Comparison of ENCODE assay signal across 8 cellular contexts in genomic region chr7:148773344-148773743, GRCh38.
A peak's percentile ranks its signal among the peaks of the same experiment; 100 is the strongest.
DNase-seq lines count a peak whose midpoint lies in the region; ATAC-seq, FAIRE-seq and TF ChIP-seq lines count a peak whose summit lies in the region.

No MANE protein-coding gene starts in this region.

- H3K36me3 ChIP-seq in BLaER1 (peaks cover 86% of the 10 kb centered on the region), kidney (ENCODE audit: control insufficient read depth in 1 of 2, insufficient read depth in 2 of 2, low read length in 2 of 2) (peaks cover 36 to 42% of the 10 kb centered on the region in 2 donors)
- H3K36me3 ChIP-seq in naive thymus-derived CD4-positive, alpha-beta T cell (ENCODE audit: control insufficient read depth in 2 of 3, insufficient read depth in 3 of 3, low read length in 3 of 3), result peaks cover 0 to 39% (median 0%) of the 10 kb centered on the region in 3 experiments

- no peaks in the 10 kb centered on the region for H3K9me3 Mint-ChIP-seq in activated CD4-positive, alpha-beta memory T cell treated with anti-CD3 and anti-CD28 coated beads, Interleukin-2, amount 10 ng/mL, durations not matched to agents 7 days and 5 days
- H3K9me3 Mint-ChIP-seq in naive thymus-derived CD4-positive, alpha-beta T cell, result no peaks in the 10 kb centered on the region

- H3K4me3 ChIP-seq in BLaER1, result no peak overlapping the region
- H3K4me3 ChIP-seq in naive thymus-derived CD4-positive, alpha-beta T cell (ENCODE audit: low read length), result no peak overlapping the region
- no peak overlapping the region for H3K4me3 ChIP-seq in kidney (ENCODE audit: low read length in 2 of 2)

- peaks cover 31% of the 10 kb centered on the region for H3K4me1 Mint-ChIP-seq in activated CD4-positive, alpha-beta memory T cell treated with anti-CD3 and anti-CD28 coated beads, Interleukin-2, amount 10 ng/mL, durations not matched to agents 7 days and 5 days
- peaks cover 27 to 48% (median 36%) of the 10 kb centered on the region in 7 donors for H3K4me1 Mint-ChIP-seq in naive thymus-derived CD4-positive, alpha-beta T cell

- H3K4me2 ChIP-seq in BLaER1, result peak overlapping the region; percentile 69

- TF ChIP-seq CTCF in kidney (IDR thresholded peaks at IDR 0.05; ENCODE audit: borderline replicate concordance, extremely low read depth, insufficient read depth), result no peak

- H4K20me1 ChIP-seq in BLaER1, result peaks cover 69% of the 10 kb centered on the region

- H3K27me3 ChIP-seq in BLaER1, result no peaks in the 10 kb centered on the region
- H3K27me3 ChIP-seq in naive thymus-derived CD4-positive, alpha-beta T cell (ENCODE audit: control insufficient read depth in 2 of 2, insufficient read depth in 2 of 2, low read length in 2 of 2), result no peaks in the 10 kb centered on the region

- no peaks in the 10 kb centered on the region for H3K27me3 Mint-ChIP-seq in activated CD4-positive, alpha-beta memory T cell treated with anti-CD3 and anti-CD28 coated beads, Interleukin-2, amount 10 ng/mL, durations not matched to agents 7 days and 5 days
- no peaks in the 10 kb centered on the region for H3K27me3 Mint-ChIP-seq in naive thymus-derived CD4-positive, alpha-beta T cell

- intact Hi-C loops in naive thymus-derived CD4-positive, alpha-beta T cell (cut with micrococcal nuclease), result loop anchor here (5.0 to 10.0 kb wide), 4 partner anchors 71 to 199 kb away; no protein-coding TSS in a partner anchor
- intact Hi-C loops in kidney (cut with DNase I), result no loop called here

- POLR2A ChIA-PET in activated CD4-positive, alpha-beta memory T cell treated with anti-CD3 and anti-CD28 coated beads, Interleukin-2, amount 10 ng/mL, durations not matched to agents 7 days and 5 days (lab: Charles Lee), result interaction anchor here (0.6 to 4.9 kb wide), 11 partner anchors 14 to 190 kb away, joined by 3 to 46 read pairs (median 3); partner anchors contain the start of gene CUL1
- POLR2A ChIA-PET in naive thymus-derived CD4-positive, alpha-beta T cell (lab: Charles Lee), result interaction anchor here (0.6 to 1.2 kb wide), 4 partner anchors 10 to 75 kb away, joined by 3 to 6 read pairs (median 4); partner anchors contain the start of gene CUL1

- H3K27ac ChIP-seq in BLaER1 (no peak overlapping the region), kidney (ENCODE audit: low read depth in 2 of 2, low read length in 2 of 2) (no peak overlapping the region)
- peak overlapping the region; percentile 46 for H3K27ac ChIP-seq in naive thymus-derived CD4-positive, alpha-beta T cell (ENCODE audit: low read depth, low read length)

- peaks cover 38% of the 10 kb centered on the region for H3K36me3 Mint-ChIP-seq in activated CD4-positive, alpha-beta memory T cell treated with anti-CD3 and anti-CD28 coated beads, Interleukin-2, amount 10 ng/mL, durations not matched to agents 7 days and 5 days (ENCODE audit: low read depth)
- peaks cover 9 to 24% (median 20%) of the 10 kb centered on the region in 5 donors for H3K36me3 Mint-ChIP-seq in naive thymus-derived CD4-positive, alpha-beta T cell

- peaks cover 22% of the 10 kb centered on the region for H3K4me1 ChIP-seq in BLaER1
- H3K4me1 ChIP-seq in naive thymus-derived CD4-positive, alpha-beta T cell (ENCODE audit: control insufficient read depth in 2 of 2, insufficient read depth in 2 of 2, low read length in 2 of 2), result peaks cover 18 to 19% of the 10 kb centered on the region in 2 donors
- no peaks in the 10 kb centered on the region for H3K4me1 ChIP-seq in kidney (ENCODE audit: control insufficient read depth in 1 of 2, insufficient read depth in 1 of 2, low read depth in 1 of 2, low read length in 2 of 2)

- H3K27ac Mint-ChIP-seq in activated CD4-positive, alpha-beta memory T cell treated with anti-CD3 and anti-CD28 coated beads, Interleukin-2, amount 10 ng/mL, durations not matched to agents 7 days and 5 days, result peak overlapping the region; percentile 85
- peak overlapping the region; percentile 53 to 93 (median 86) for H3K27ac Mint-ChIP-seq in naive thymus-derived CD4-positive, alpha-beta T cell

- DNase-seq in activated CD4-positive, alpha-beta memory T cell treated with anti-CD3 and anti-CD28 coated beads, Interleukin-2, amount 10 ng/mL, durations not matched to agents 7 days and 5 days, result peak; percentile 72
- peak in 8 of 9 donors; percentile 12 to 51 (median 38) for DNase-seq in naive thymus-derived CD4-positive, alpha-beta T cell
- DNase-seq in kidney (no peak), NCI-H774 (lab: John Stamatoyannopoulos, UW) (no peak), NCI-H1694 (lab: John Stamatoyannopoulos, UW) (no peak)

- H3K4me3 Mint-ChIP-seq in activated CD4-positive, alpha-beta memory T cell treated with anti-CD3 and anti-CD28 coated beads, Interleukin-2, amount 10 ng/mL, durations not matched to agents 7 days and 5 days, result peak overlapping the region; percentile 21
- peak overlapping the region; percentile 34 to 82 (median 67) for H3K4me3 Mint-ChIP-seq in naive thymus-derived CD4-positive, alpha-beta T cell

- no peak overlapping the region for H3K9ac ChIP-seq in BLaER1
- H3K9ac ChIP-seq in kidney (ENCODE audit: low read length in 2 of 2), result no peak overlapping the region

- ATAC-seq in GM19438 (IDR thresholded peaks at IDR 0.05; ENCODE audit: low read depth, unreplicated experiment), result peak; percentile 75
- peak; percentile 66 for ATAC-seq in HG03575 (IDR thresholded peaks at IDR 0.05; ENCODE audit: extremely low read depth, insufficient number of reproducible peaks, low FRiP score, unreplicated experiment)
- ATAC-seq in naive thymus-derived CD4-positive, alpha-beta T cell, result peak; percentile 95

- CTCF ChIA-PET in activated CD4-positive, alpha-beta memory T cell treated with anti-CD3 and anti-CD28 coated beads, Interleukin-2, amount 10 ng/mL, durations not matched to agents 7 days and 5 days (lab: Charles Lee), result interaction anchor here (0.6 to 3.9 kb wide), 11 partner anchors 9 to 292 kb away, joined by 3 to 13 read pairs (median 6); partner anchors contain the start of gene CUL1
- CTCF ChIA-PET in naive thymus-derived CD4-positive, alpha-beta T cell (lab: Charles Lee), result interaction anchor here (0.6 to 1.5 kb wide), 2 partner anchors 73 to 193 kb away, joined by 3 to 5 read pairs; no protein-coding TSS in a partner anchor

- H3K9me3 ChIP-seq in BLaER1 (no peaks in the 10 kb centered on the region), kidney (ENCODE audit: control insufficient read depth in 1 of 2, low read length in 2 of 2) (no peaks in the 10 kb centered on the region)
- no peaks in the 10 kb centered on the region for H3K9me3 ChIP-seq in naive thymus-derived CD4-positive, alpha-beta T cell (ENCODE audit: control insufficient read depth in 2 of 3, low read length in 3 of 3)

- no peak for FAIRE-seq in kidney (lab: Jason Lieb, UNC)

Comparison
In these comparisons a context has a peak if more than half of its experiments do, and no peak if none do; other contexts are left out.
1. DNase-seq: peak in activated CD4-positive, alpha-beta memory T cell treated with anti-CD3 and anti-CD28 coated beads, Interleukin-2, amount 10 ng/mL, durations not matched to agents 7 days and 5 days (single experiment) and naive thymus-derived CD4-positive, alpha-beta T cell (8 of 9); none in kidney (single experiment), NCI-H774 (single experiment) and NCI-H1694 (single experiment).
2. Peak in every context shown above with its lines, with median percentiles within 50 percentile points of each other: ATAC-seq.